Comparison of ENCODE assay signal across 16 cellular contexts in the genomic region with DNA sequence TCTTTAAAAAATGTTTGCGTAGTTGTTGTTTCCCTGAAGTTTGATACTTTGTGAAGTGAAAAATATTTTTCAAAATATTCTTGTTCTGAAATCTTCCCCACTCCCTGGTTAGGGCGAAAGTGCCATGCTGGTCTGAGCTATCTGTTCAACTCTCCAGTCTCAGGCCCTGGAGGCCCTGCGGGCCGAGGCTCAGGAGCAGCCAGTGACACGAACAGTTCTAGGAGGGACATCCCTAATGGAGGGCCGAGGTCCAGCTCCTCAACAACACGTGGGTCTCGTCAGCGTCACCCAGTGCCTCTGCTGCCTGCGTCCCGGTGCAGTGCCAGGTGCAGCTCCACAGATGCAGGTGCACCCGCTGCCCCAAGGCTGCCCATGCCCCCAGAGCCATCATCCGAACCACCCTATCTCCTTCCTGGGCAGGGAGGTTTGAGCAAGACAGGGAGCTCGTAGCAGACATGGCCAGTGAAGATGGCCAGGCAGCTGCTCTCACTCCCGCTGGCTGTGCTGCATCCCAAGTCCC.
DNase-seq lines count a peak whose midpoint lies in the region; ATAC-seq and TF ChIP-seq lines count a peak whose summit lies in the region.
"Had no signal": no experiment of that assay in that cellular context is flagged by ENCODE, and none has a peak within 500 bp of the region (broad histone marks: within the 10 kb centered on the region; RNA-seq: fewer than 3 reads in every experiment).

No MANE protein-coding gene starts in this region.

- H3K4me3 ChIP-seq in RWPE2 (ENCODE audit: severe bottlenecking) = no peak overlapping the region
- H3K4me3 ChIP-seq: GM23248 had no signal

- H3K36me3 Mint-ChIP-seq in neural crest cell (ENCODE audit: low read depth) = no peaks in the 10 kb centered on the region
- H3K36me3 Mint-ChIP-seq: CD14-positive monocyte; CD8-positive, alpha-beta memory T cell had no signal

- no peaks in the 10 kb centered on the region for H3K27me3 ChIP-seq in RWPE2 (ENCODE audit: insufficient read depth, poor library complexity, severe bottlenecking)

- DNase-seq in stimulated activated naive CD8-positive, alpha-beta T cell treated with anti-CD3 and anti-CD28 coated beads, Interleukin-15, amount 100 ng/mL, for 72 hours = no peak
- DNase-seq in stimulated activated naive CD8-positive, alpha-beta T cell treated with anti-CD3 and anti-CD28 coated beads, Interleukin-15, Interleukin-2, amounts not matched to agents 100 U/mL and 50 U/mL, for 24 hours = no peak
- DNase-seq in RWPE2 (ENCODE audit: low spot score) (peak; percentile 51), neural crest cell (ENCODE audit: low read depth, low spot score) (no peak)
- DNase-seq: CD4-positive, alpha-beta T cell; CD8-positive, alpha-beta memory T cell; DMS 273 treated with DMSO at 0.1 percent for 48 hours; DMS79; GF-D8; GM23248; H9 had no signal

- H3K9me3 Mint-ChIP-seq in stimulated activated naive CD8-positive, alpha-beta T cell treated with anti-CD3 and anti-CD28 coated beads, Interleukin-15, amount 100 ng/mL, for 72 hours = no peaks in the 10 kb centered on the region
- H3K9me3 Mint-ChIP-seq in neural crest cell = no peaks in the 10 kb centered on the region
- H3K9me3 Mint-ChIP-seq: CD4-positive, alpha-beta T cell; CD8-positive, alpha-beta memory T cell; H9 had no signal

- H3K4me1 ChIP-seq in RWPE2 (ENCODE audit: insufficient read depth, poor library complexity, severe bottlenecking) = no peaks in the 10 kb centered on the region

- ATAC-seq in stimulated activated naive CD8-positive, alpha-beta T cell treated with anti-CD3 and anti-CD28 coated beads, Interleukin-15, amount 100 ng/mL, for 72 hours = no peak
- ATAC-seq in stimulated activated naive CD8-positive, alpha-beta T cell treated with anti-CD3 and anti-CD28 coated beads, Interleukin-15, Interleukin-2, amounts not matched to agents 100 U/mL and 50 U/mL, for 24 hours = no peak
- ATAC-seq in RWPE2 (ENCODE audit: low read depth) = no peak
- ATAC-seq in HG03342 (IDR thresholded peaks at IDR 0.05; ENCODE audit: unreplicated experiment) = no peak
- ATAC-seq in GM21619 (IDR thresholded peaks at IDR 0.05; ENCODE audit: unreplicated experiment) = no peak
- ATAC-seq in GM18861 (IDR thresholded peaks at IDR 0.05; ENCODE audit: unreplicated experiment) = no peak
- ATAC-seq: HCT116 had no signal

- no peak overlapping the region for H3K4me3 Mint-ChIP-seq in stimulated activated naive CD8-positive, alpha-beta T cell treated with anti-CD3 and anti-CD28 coated beads, Interleukin-15, amount 100 ng/mL, for 72 hours
- no peak overlapping the region for H3K4me3 Mint-ChIP-seq in neural crest cell
- H3K4me3 Mint-ChIP-seq: CD14-positive monocyte; CD4-positive, alpha-beta T cell; CD8-positive, alpha-beta memory T cell; H9 had no signal

- H3K36me3 ChIP-seq in RWPE2 (ENCODE audit: low read depth) = no peaks in the 10 kb centered on the region

- H3K9me3 ChIP-seq in RWPE2 (ENCODE audit: severe bottlenecking) = no peaks in the 10 kb centered on the region

- TF ChIP-seq CTCF in RWPE2 (IDR thresholded peaks at IDR 0.05; ENCODE audit: poor library complexity, severe bottlenecking) (no peak), neural crest cell (conservative IDR thresholded peaks at IDR 0.05) (no peak)

- no peaks in the 10 kb centered on the region for H3K27me3 Mint-ChIP-seq in stimulated activated naive CD8-positive, alpha-beta T cell treated with anti-CD3 and anti-CD28 coated beads, Interleukin-15, amount 100 ng/mL, for 72 hours
- no peaks in the 10 kb centered on the region for H3K27me3 Mint-ChIP-seq in neural crest cell (ENCODE audit: low read depth)
- H3K27me3 Mint-ChIP-seq: CD4-positive, alpha-beta T cell had no signal

- H3K4me1 Mint-ChIP-seq in stimulated activated naive CD8-positive, alpha-beta T cell treated with anti-CD3 and anti-CD28 coated beads, Interleukin-15, amount 100 ng/mL, for 72 hours = peaks cover 20% of the 10 kb centered on the region
- H3K4me1 Mint-ChIP-seq in neural crest cell = no peaks in the 10 kb centered on the region
- H3K4me1 Mint-ChIP-seq: CD14-positive monocyte; CD8-positive, alpha-beta memory T cell; H9 had no signal

- peak overlapping the region; percentile 19 for H3K27ac Mint-ChIP-seq in stimulated activated naive CD8-positive, alpha-beta T cell treated with anti-CD3 and anti-CD28 coated beads, Interleukin-15, amount 100 ng/mL, for 72 hours
- peak overlapping the region; percentile 62 for H3K27ac Mint-ChIP-seq in neural crest cell (ENCODE audit: unreplicated experiment)
- H3K27ac Mint-ChIP-seq: CD14-positive monocyte; CD4-positive, alpha-beta T cell had no signal

- no peak overlapping the region for H3K27ac ChIP-seq in RWPE2 (ENCODE audit: poor library complexity, severe bottlenecking)
- H3K27ac ChIP-seq: GM23248 had no signal
